Comparison of ENCODE assay signal across 26 cellular contexts in genomic region chr9:88898033-88898432, GRCh38.
DNase-seq lines count a peak whose midpoint lies in the region; FAIRE-seq and TF ChIP-seq lines count a peak whose summit lies in the region.
"Had no signal": no experiment of that assay in that cellular context is flagged by ENCODE, and none has a peak within 500 bp of the region (broad histone marks: within the 10 kb centered on the region; RNA-seq: fewer than 3 reads in every experiment).

No MANE protein-coding gene starts in this region.

- TF ChIP-seq CTCF in OCI-LY1 (IDR thresholded peaks at IDR 0.05; ENCODE audit: low read length) (no peak), bronchial epithelial cell (IDR thresholded peaks at IDR 0.05; ENCODE audit: insufficient read depth, low read length, severe bottlenecking) (no peak), mesothelial cell of epicardium (IDR thresholded peaks at IDR 0.05; ENCODE audit: unreplicated experiment) (no peak)

- peak; percentile 52 for FAIRE-seq in bronchial epithelial cell (lab: Jason Lieb, UNC)
- FAIRE-seq: A549, GM12891, GM18507 had no signal

- H3K9ac ChIP-seq in OCI-LY1 (ENCODE audit: low read length) = no peak overlapping the region
- H3K9ac ChIP-seq: BLaER1 treated with 17β-estradiol and CSF1 and Interleukin-3, amounts not matched to agents 10 nM and 100 nM had no signal

- H3F3A ChIP-seq in OCI-LY1 (ENCODE audit: insufficient read depth, low read length) = no peaks in the 10 kb centered on the region

- no peaks in the 10 kb centered on the region for H3K4me1 ChIP-seq in OCI-LY1 (ENCODE audit: insufficient read depth, low read length, severe bottlenecking)
- H3K4me1 ChIP-seq: A549; BE2C; BLaER1 treated with 17β-estradiol and CSF1 and Interleukin-3, amounts not matched to agents 10 nM and 100 nM had no signal

- H3K4me3 Mint-ChIP-seq in mesothelial cell of epicardium = no peak overlapping the region
- H3K4me3 Mint-ChIP-seq: CD4-positive, alpha-beta T cell; CD8-positive, alpha-beta memory T cell had no signal

- H3K4me2 ChIP-seq in OCI-LY1 (ENCODE audit: low read length) = no peak overlapping the region
- H3K4me2 ChIP-seq: A549; BLaER1 treated with 17β-estradiol and CSF1 and Interleukin-3, amounts not matched to agents 10 nM and 100 nM had no signal

- no peak overlapping the region for H3K27ac Mint-ChIP-seq in mesothelial cell of epicardium
- H3K27ac Mint-ChIP-seq: CD14-positive monocyte; CD4-positive, alpha-beta T cell; CD8-positive, alpha-beta memory T cell had no signal

- H3K36me3 ChIP-seq in OCI-LY1 (ENCODE audit: insufficient read depth, low read length) = no peaks in the 10 kb centered on the region; the same call in 1 of the 2 replicates
- no peaks in the 10 kb centered on the region for H3K36me3 ChIP-seq in bronchial epithelial cell (ENCODE audit: control insufficient read depth, insufficient read depth, low read length)
- H3K36me3 ChIP-seq: BE2C; BLaER1 treated with 17β-estradiol and CSF1 and Interleukin-3, amounts not matched to agents 10 nM and 100 nM had no signal

- no peaks in the 10 kb centered on the region for H3K9me3 ChIP-seq in OCI-LY1 (ENCODE audit: low read length)
- H3K9me3 ChIP-seq: A549; BE2C; BLaER1 treated with 17β-estradiol and CSF1 and Interleukin-3, amounts not matched to agents 10 nM and 100 nM had no signal

- H4K20me1 ChIP-seq in OCI-LY1 (ENCODE audit: insufficient read depth, low read length) = no peaks in the 10 kb centered on the region
- H4K20me1 ChIP-seq: BLaER1 treated with 17β-estradiol and CSF1 and Interleukin-3, amounts not matched to agents 10 nM and 100 nM had no signal

- no peak overlapping the region for H3K27ac ChIP-seq in OCI-LY1 (ENCODE audit: low read depth, low read length, poor library complexity, severe bottlenecking)
- H3K27ac ChIP-seq: A549; BLaER1 treated with 17β-estradiol and CSF1 and Interleukin-3, amounts not matched to agents 10 nM and 100 nM had no signal

- H3K27me3 ChIP-seq in OCI-LY1 (ENCODE audit: insufficient read depth, low read length) = no peaks in the 10 kb centered on the region
- no peaks in the 10 kb centered on the region for H3K27me3 ChIP-seq in bronchial epithelial cell (ENCODE audit: control insufficient read depth, insufficient read depth, low read length)
- H3K27me3 ChIP-seq: BE2C; BLaER1 treated with 17β-estradiol and CSF1 and Interleukin-3, amounts not matched to agents 10 nM and 100 nM had no signal

- in situ Hi-C loops in Caki2 (cut with HindIII; ENCODE audit: low pct_unique_long_range_greater_than_20kb, low sequenced_read_pairs) = no loop called here

- no peaks in the 10 kb centered on the region for H3K4me1 Mint-ChIP-seq in mesothelial cell of epicardium
- H3K4me1 Mint-ChIP-seq: CD14-positive monocyte; CD8-positive, alpha-beta memory T cell had no signal

- no peaks in the 10 kb centered on the region for H3K9me2 ChIP-seq in OCI-LY1 (ENCODE audit: low read depth, low read length)

- H3K27me3 Mint-ChIP-seq in mesothelial cell of epicardium (ENCODE audit: low read depth) = peaks cover 2% of the 10 kb centered on the region

- peaks cover 4% of the 10 kb centered on the region for H3K9me3 Mint-ChIP-seq in mesothelial cell of epicardium

- H3K4me3 ChIP-seq in OCI-LY1 (ENCODE audit: low read depth, low read length, poor library complexity, severe bottlenecking) (no peak overlapping the region), bronchial epithelial cell (ENCODE audit: low read depth, low read length) (no peak overlapping the region)
- H3K4me3 ChIP-seq: A549; BLaER1 treated with 17β-estradiol and CSF1 and Interleukin-3, amounts not matched to agents 10 nM and 100 nM had no signal

- peak overlapping the region; percentile 14; the same call in 1 of the 2 replicates for H2AFZ ChIP-seq in OCI-LY1 (ENCODE audit: low read length)

- no peaks in the 10 kb centered on the region for H3K36me3 Mint-ChIP-seq in mesothelial cell of epicardium
- H3K36me3 Mint-ChIP-seq: CD14-positive monocyte; CD8-positive, alpha-beta memory T cell had no signal

- no peaks in the 10 kb centered on the region for H3K79me2 ChIP-seq in OCI-LY1 (ENCODE audit: insufficient read depth, low read length)

- peak; percentile 40 for DNase-seq in Caki2 (ENCODE audit: low read depth)
- no peak for DNase-seq in bronchial epithelial cell (ENCODE audit: low read depth)
- DNase-seq in kidney tubule cell (ENCODE audit: low spot score) = peak; percentile 62
- no peak for DNase-seq in NCI-H2227 treated with DMSO at 0.1 percent for 48 hours (lab: John Stamatoyannopoulos, UW)
- DNase-seq in activated CD4-positive, alpha-beta T cell treated with anti-CD3 and anti-CD28 coated beads for 48 hours = no peak
- no peak for DNase-seq in activated CD4-positive, alpha-beta T cell treated with anti-CD3 and anti-CD28 coated beads, Interleukin-2, amount 50 U/mL, for 4 hours
- DNase-seq in mesothelial cell of epicardium (ENCODE audit: low spot score in 2 of 2, unreplicated experiment in 2 of 2) = no peak
- DNase-seq: 8988T; ACHN; AML-193; BE2C; Calu3; CD4-positive, alpha-beta T cell; CD8-positive, alpha-beta memory T cell; DMS53; DMS79 treated with DMSO at 0.1 percent for 48 hours; GF-D8; GOT3; H7; HCEC 1CT had no signal

Comparison
In these comparisons a context has a peak if more than half of its experiments do, and no peak if none do; other contexts are left out.
1. DNase-seq: peak in Caki2 (single experiment) and kidney tubule cell (single experiment); none in bronchial epithelial cell (single experiment), NCI-H2227 treated with DMSO at 0.1 percent for 48 hours (single experiment), activated CD4-positive, alpha-beta T cell treated with anti-CD3 and anti-CD28 coated beads for 48 hours (single experiment), activated CD4-positive, alpha-beta T cell treated with anti-CD3 and anti-CD28 coated beads, Interleukin-2, amount 50 U/mL, for 4 hours (0 of 2) and mesothelial cell of epicardium (0 of 2).